ENCODE assay signal across 7 cellular contexts in the genomic region with DNA sequence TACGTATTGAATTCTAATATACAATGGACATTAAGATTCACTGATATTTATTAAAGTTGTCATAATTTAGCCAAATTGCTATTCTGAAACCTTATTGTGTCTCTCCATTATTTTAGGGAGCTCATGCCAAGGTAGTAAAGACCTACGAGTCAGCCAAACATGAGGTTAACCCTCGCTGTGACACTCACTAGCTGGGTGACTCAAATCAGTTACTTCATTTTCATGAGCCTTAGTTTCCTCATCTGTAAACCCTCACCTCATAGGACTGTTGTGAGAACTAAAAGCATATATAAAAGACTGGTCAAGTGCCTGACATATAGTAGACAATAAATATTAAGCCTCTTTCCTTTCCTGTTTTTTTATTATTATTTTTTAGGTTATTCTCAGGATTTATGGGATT. TPM values are rescaled to one million over a fixed set of nuclear protein-coding genes. Genes with fewer than 3 reads are reported as not detected.
"Had no signal": no experiment of that assay in that cellular context is flagged by ENCODE, and none has a peak within 500 bp of the region (broad histone marks: within the 10 kb centered on the region; RNA-seq: fewer than 3 reads in every experiment).

No MANE protein-coding gene starts in this region.

- H3K27ac Mint-ChIP-seq: GM23338, IgD-negative memory B cell had no signal

- FAIRE-seq: H1, HepG2 had no signal

- DNase-seq: H7, KBM-7 had no signal

- H3K4me3 Mint-ChIP-seq: GM23338, IgD-negative memory B cell had no signal

- ATAC-seq: GM23338, HepG2 had no signal

- H3K36me3 Mint-ChIP-seq: IgD-negative memory B cell had no signal

- H3K9me3 Mint-ChIP-seq: GM23338, IgD-negative memory B cell had no signal

RNA-seq across cellular contexts. Expression of gene PCA3, which starts 44.0 kb away (rescaled TPM):
- total RNA-seq: H1, H7, HepG2, HT1080 had no signal
